Comparison of ENCODE assay signal across 16 cellular contexts in the genomic region with DNA sequence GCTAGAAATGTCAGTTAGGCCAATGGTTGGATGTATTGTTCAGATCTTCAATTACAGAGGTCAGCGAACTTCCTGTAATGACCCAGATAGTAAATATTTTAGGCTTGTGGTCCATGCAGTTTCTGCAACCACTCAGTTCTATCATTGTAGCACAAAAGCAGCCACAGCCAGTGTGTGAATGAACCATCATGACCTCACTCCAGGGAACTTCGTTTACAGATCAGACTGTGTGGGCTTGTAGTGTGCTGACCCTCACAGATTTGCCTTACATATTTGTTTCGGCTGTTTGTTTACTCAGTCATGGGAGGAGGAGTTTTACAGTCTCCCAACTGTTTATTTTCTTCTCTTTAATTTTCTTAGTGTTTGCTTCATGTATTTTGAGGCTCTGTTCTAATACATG. TPM values are rescaled to one million over a fixed set of nuclear protein-coding genes. Genes with fewer than 3 reads are reported as not detected.
A peak's percentile ranks its signal among the peaks of the same experiment; 100 is the strongest.
DNase-seq lines count a peak whose midpoint lies in the region; ATAC-seq lines count a peak whose summit lies in the region.
"Had no signal": no experiment of that assay in that cellular context is flagged by ENCODE, and none has a peak within 500 bp of the region (broad histone marks: within the 10 kb centered on the region; RNA-seq: fewer than 3 reads in every experiment).

No MANE protein-coding gene starts in this region.

- no peak overlapping the region for H3K9ac ChIP-seq in GM23248

- H3F3A ChIP-seq in GM23248 (ENCODE audit: insufficient read depth) = peaks cover 19% of the 10 kb centered on the region

- in situ Hi-C loops in GM23248 (cut with MboI) = loop anchor here (5.0 kb wide), 1 partner anchor 128 kb away; no protein-coding TSS in a partner anchor

- ATAC-seq in GM18517 (IDR thresholded peaks at IDR 0.05; ENCODE audit: unreplicated experiment) = no peak
- ATAC-seq in HG03025 (IDR thresholded peaks at IDR 0.05; ENCODE audit: low FRiP score, unreplicated experiment) = no peak
- no peak for ATAC-seq in GM21515 (IDR thresholded peaks at IDR 0.05; ENCODE audit: unreplicated experiment)
- ATAC-seq: gastrocnemius medialis, HCT116, natural killer cell, right cardiac atrium had no signal

- H3K4me1 ChIP-seq in GM23248 (ENCODE audit: insufficient read depth) (peaks cover 18% of the 10 kb centered on the region), mesodermal cell (ENCODE audit: control insufficient read depth, insufficient read depth, low read length, poor library complexity, severe bottlenecking) (peaks cover 8% of the 10 kb centered on the region)
- H3K4me1 ChIP-seq: gastrocnemius medialis had no signal

- H3K9me2 ChIP-seq in GM23248 (ENCODE audit: insufficient read depth) = no peaks in the 10 kb centered on the region

- no peaks in the 10 kb centered on the region for H4K20me1 ChIP-seq in GM23248 (ENCODE audit: insufficient read depth)

- DNase-seq in GM23248 (peak; percentile 27), NCI-H526 treated with DMSO at 0.1 percent for 48 hours (lab: John Stamatoyannopoulos, UW) (peak; percentile 37), astrocyte of the hippocampus (ENCODE audit: low read depth, low spot score) (peak; percentile 41), NCI-H345 (lab: John Stamatoyannopoulos, UW) (no peak)
- DNase-seq: activated CD4-positive, alpha-beta T cell treated with anti-CD3 and anti-CD28 coated beads for 4 hours; activated T-cell treated with anti-CD3 and anti-CD28 coated beads, Interleukin-2, amount 50 U/mL, for 48 hours; dorsolateral prefrontal cortex; gastrocnemius medialis; natural killer cell; right cardiac atrium; SW 1271 had no signal

- H3K9me3 ChIP-seq in GM23248 (ENCODE audit: low read depth) (no peaks in the 10 kb centered on the region), mesodermal cell (ENCODE audit: control insufficient read depth, low read length) (no peaks in the 10 kb centered on the region)
- H3K9me3 ChIP-seq: gastrocnemius medialis had no signal

- no peaks in the 10 kb centered on the region for H3K79me2 ChIP-seq in GM23248 (ENCODE audit: insufficient read depth)

- H3K27ac ChIP-seq in GM23248 (no peak overlapping the region), mesodermal cell (ENCODE audit: low read depth, low read length, severe bottlenecking) (peak overlapping the region; percentile 34)
- H3K27ac ChIP-seq: dorsolateral prefrontal cortex, gastrocnemius medialis had no signal

- no peak overlapping the region for H3K4me2 ChIP-seq in GM23248 (ENCODE audit: unreplicated experiment)

- H3K36me3 ChIP-seq in GM23248 (ENCODE audit: low read depth) (no peaks in the 10 kb centered on the region), mesodermal cell (ENCODE audit: control insufficient read depth, insufficient read depth, low read length) (peaks cover 6% of the 10 kb centered on the region)

- no peak overlapping the region for H2AFZ ChIP-seq in GM23248

- 31 to 33% methylated on average over 3 of the region's 3 CpGs for WGBS in GM23248 (ENCODE audit: low coverage in 1 of 2, low lambda C conversion rate in 2 of 2, missing lambda C conversion rate in 2 of 2), 2 experiments
- WGBS in mesodermal cell (ENCODE audit: insufficient coverage in 2 of 2), 2 experiments = 67% methylated on average over 3 of the region's 3 CpGs; no CpG with 5 or more reads in 1 of the 2 experiments

- no peak overlapping the region for H3K4me3 ChIP-seq in GM23248
- H3K4me3 ChIP-seq in mesodermal cell (ENCODE audit: extremely low read depth, insufficient read depth, low read length, poor library complexity, severe bottlenecking) = no peak overlapping the region
- H3K4me3 ChIP-seq: dorsolateral prefrontal cortex, gastrocnemius medialis had no signal

- H3K27me3 ChIP-seq in GM23248 (replicated peaks; ENCODE audit: insufficient read depth) = no peaks in the 10 kb centered on the region
- H3K27me3 ChIP-seq: dorsolateral prefrontal cortex, gastrocnemius medialis had no signal

RNA-seq across cellular contexts. Expression of a gene that starts 55.4 kb away (rescaled TPM):
- total RNA-seq in GM23248 (2014; rRNA removed; shearing (Covaris generic)) = 11.0 and 11.7 TPM in 2 replicates
- 12.8 and 13.8 TPM in 2 replicates for polyA plus RNA-seq in GM23248 (2016; fragmentation: Nextera tagmentation; extraction: Ambion mirVana)
- polyA plus RNA-seq in mesodermal cell (2013, experiment 1 of 2) = 5.1 TPM
- polyA plus RNA-seq in mesodermal cell (2013, experiment 2 of 2) = 6.2 TPM
